11 cellular contexts compared by ENCODE assay signal in genomic region chr15:39935241-39935640, GRCh38. TPM values are rescaled to one million over a fixed set of nuclear protein-coding genes. Genes with fewer than 3 reads are reported as not detected.
DNase-seq lines count a peak whose midpoint lies in the region; ATAC-seq, FAIRE-seq and TF ChIP-seq lines count a peak whose summit lies in the region.
"Had no signal": no experiment of that assay in that cellular context is flagged by ENCODE, and none has a peak within 500 bp of the region (broad histone marks: within the 10 kb centered on the region; RNA-seq: fewer than 3 reads in every experiment).

No MANE protein-coding gene starts in this region.

- peaks cover 9% of the 10 kb centered on the region for H3K4me1 ChIP-seq in H9 (ENCODE audit: insufficient read depth, low read length)
- peaks cover 36% of the 10 kb centered on the region for H3K4me1 ChIP-seq in adipocyte (ENCODE audit: control insufficient read depth, insufficient read depth, low read length)
- H3K4me1 ChIP-seq in mesenchymal stem cell (ENCODE audit: control insufficient read depth, insufficient read depth, low read depth, low read length) = peaks cover 10% of the 10 kb centered on the region
- peaks cover 9 to 17% (median 14%) of the 10 kb centered on the region in 3 donors for H3K4me1 ChIP-seq in pancreas
- H3K4me1 ChIP-seq in vagina = peaks cover 49% of the 10 kb centered on the region

- no peak overlapping the region for H3T11ph ChIP-seq in H9 (ENCODE audit: low read length)

- DNase-seq in AG04449 (ENCODE audit: low read depth, low spot score) (no peak), H9 (no peak), adipocyte (ENCODE audit: low read depth) (no peak), mesenchymal stem cell (no peak), GM13976 (ENCODE audit: low spot score) (no peak), pancreas (no peak), vagina (ENCODE audit: extremely low spot score in 2 of 2) (no peak)
- no peak for DNase-seq in NK-92 treated with Interleukin-12 subunit alpha and Interleukin-12 subunit beta, amount 100 ng/mL, for 24 hours (lab: John Stamatoyannopoulos, UW)
- DNase-seq: DMS153, NCI-H748 treated with DMSO at 0.1 percent for 48 hours had no signal

- H3K36me3 ChIP-seq in adipocyte (ENCODE audit: control insufficient read depth, insufficient read depth, low read length, severe bottlenecking) (peaks cover 1% of the 10 kb centered on the region), mesenchymal stem cell (ENCODE audit: control insufficient read depth in 1 of 2, insufficient read depth in 2 of 2, low read depth in 1 of 2, low read length in 2 of 2) (peaks cover 3 to 14% of the 10 kb centered on the region in 2 experiments), pancreas (no peaks in the 10 kb centered on the region), vagina (peaks cover 0 to 5% of the 10 kb centered on the region in 2 donors)

- no peak overlapping the region for H2BK5ac ChIP-seq in H9 (ENCODE audit: insufficient read length, low read length)
- H2BK5ac ChIP-seq in mesenchymal stem cell (ENCODE audit: low read depth, low read length, poor library complexity, severe bottlenecking) = no peak overlapping the region

- POLR2A ChIA-PET in AG04449 (lab: Yijun Ruan, JAX) = interaction anchor here (2.4 kb wide), 1 partner anchor 15 kb away, joined by 15 read pairs; the partner anchor contains the start of gene GPR176

- H2AK5ac ChIP-seq in H9 (ENCODE audit: insufficient read length, low read length) = no peak overlapping the region
- H2AK5ac ChIP-seq in mesenchymal stem cell (ENCODE audit: low read length, severe bottlenecking) = no peak overlapping the region

- H2BK20ac ChIP-seq in H9 (ENCODE audit: low read depth, low read length, poor library complexity, severe bottlenecking) = no peak overlapping the region

- in situ Hi-C loops in GM13976 (cut with MboI; ENCODE audit: low sequenced_read_pairs, unreplicated experiment) = no loop called here

- H3K4ac ChIP-seq in H9 (ENCODE audit: low read depth, low read length) (no peak overlapping the region), mesenchymal stem cell (ENCODE audit: low read depth in 1 of 2, low read length in 2 of 2) (no peak overlapping the region)

- H2BK120ac ChIP-seq in H9 (ENCODE audit: low read depth, low read length, poor library complexity, severe bottlenecking) (no peak overlapping the region), mesenchymal stem cell (ENCODE audit: low read depth, low read length) (no peak overlapping the region)

- no CpG with 5 or more reads among the region's 4 CpGs for whole genome bisulfite sequencing in H9 (ENCODE audit: extremely low coverage, insufficient read length, low lambda C conversion rate)
- WGBS in mesenchymal stem cell = 91% methylated on average over 4 of the region's 4 CpGs
- 80 to 85% methylated on average over 4 of the region's 4 CpGs for WGBS in pancreas, 2 donors

- H3K27me3 ChIP-seq in H9 (ENCODE audit: insufficient read depth, low read length) (no peaks in the 10 kb centered on the region), adipocyte (replicated peaks; ENCODE audit: control insufficient read depth, insufficient read depth, low read length) (no peaks in the 10 kb centered on the region), mesenchymal stem cell (ENCODE audit: control insufficient read depth in 1 of 2, insufficient read depth in 1 of 2, low read length in 2 of 2) (no peaks in the 10 kb centered on the region), pancreas (no peaks in the 10 kb centered on the region), vagina (no peaks in the 10 kb centered on the region)

- H3K23ac ChIP-seq in H9 (ENCODE audit: insufficient read length, low read depth, low read length) (no peak overlapping the region), mesenchymal stem cell (ENCODE audit: low read length in 2 of 2) (no peak overlapping the region)

- no peak overlapping the region for H3K14ac ChIP-seq in H9 (ENCODE audit: insufficient read depth, low read length)
- no peak overlapping the region for H3K14ac ChIP-seq in mesenchymal stem cell (ENCODE audit: low read length in 2 of 2)

- H3K4me3 Mint-ChIP-seq in H9 = peak overlapping the region; percentile 85 to 93

- no peaks in the 10 kb centered on the region for H4K20me1 ChIP-seq in H9 (ENCODE audit: control insufficient read depth, insufficient read depth, insufficient read length)

- H3K9me3 ChIP-seq in H9 (ENCODE audit: control insufficient read depth, low read depth, low read length) (no peaks in the 10 kb centered on the region), adipocyte (ENCODE audit: control insufficient read depth, low read length) (no peaks in the 10 kb centered on the region), mesenchymal stem cell (ENCODE audit: control insufficient read depth, low read length) (no peaks in the 10 kb centered on the region), pancreas (no peaks in the 10 kb centered on the region), vagina (no peaks in the 10 kb centered on the region)

- intact Hi-C loops in pancreas (cut with DNase I) = no loop called here
- intact Hi-C loops in vagina (cut with DNase I) = no loop called here

- H3K36me3 Mint-ChIP-seq in H9 (ENCODE audit: insufficient read depth in 1 of 3, low read depth in 3 of 3) = peaks cover 18 to 32% (median 29%) of the 10 kb centered on the region in 3 experiments; a peak in 6 of 7 replicates

- peaks cover 44 to 50% of the 10 kb centered on the region in 2 experiments for H3K4me1 Mint-ChIP-seq in H9

- peak overlapping the region; percentile 77 for H3K9ac ChIP-seq in H9 (ENCODE audit: extremely low read depth, insufficient read length, low read length)
- no peak overlapping the region for H3K9ac ChIP-seq in adipocyte (ENCODE audit: low read length)
- peak overlapping the region; percentile 92 for H3K9ac ChIP-seq in mesenchymal stem cell (ENCODE audit: low read length)

- H2AFZ ChIP-seq in H9 (ENCODE audit: low read length) = no peak overlapping the region
- no peak overlapping the region for H2AFZ ChIP-seq in mesenchymal stem cell (ENCODE audit: low read depth, low read length)

- H3K9me3 Mint-ChIP-seq in H9 = no peaks in the 10 kb centered on the region

- H3K4me2 ChIP-seq in H9 (ENCODE audit: insufficient read depth, insufficient read length, low read length) = peak overlapping the region; percentile 89
- peak overlapping the region; percentile 59 for H3K4me2 ChIP-seq in mesenchymal stem cell (ENCODE audit: low read length, poor library complexity, severe bottlenecking)

- no peak overlapping the region for H4K8ac ChIP-seq in H9 (replicated peaks; ENCODE audit: insufficient read length, low read depth, low read length)
- peak overlapping the region; percentile 7 for H4K8ac ChIP-seq in mesenchymal stem cell (ENCODE audit: low read length)

- no peak overlapping the region for H4K91ac ChIP-seq in H9 (ENCODE audit: insufficient read length, low read depth, low read length)
- H4K91ac ChIP-seq in mesenchymal stem cell (ENCODE audit: low read length) = no peak overlapping the region

- peaks cover 12% of the 10 kb centered on the region; the same call in 1 of the 2 replicates for H3K79me2 ChIP-seq in H9 (ENCODE audit: insufficient read depth, low read length)

- H3K27ac ChIP-seq in H9 (ENCODE audit: insufficient read length, low read depth, low read length) = no peak overlapping the region
- peak overlapping the region; percentile 42 for H3K27ac ChIP-seq in mesenchymal stem cell (ENCODE audit: low read length, poor library complexity, severe bottlenecking)
- no peak overlapping the region for H3K27ac ChIP-seq in pancreas
- H3K27ac ChIP-seq in vagina = no peak overlapping the region

- H3K23me2 ChIP-seq in H9 (ENCODE audit: insufficient read length, low read depth, low read length, poor library complexity, severe bottlenecking) = peaks cover 8% of the 10 kb centered on the region

- H3K18ac ChIP-seq in H9 (ENCODE audit: insufficient read length, low read depth, low read length) = no peak overlapping the region
- H3K18ac ChIP-seq in mesenchymal stem cell (ENCODE audit: low read depth in 1 of 2, low read length in 2 of 2) = no peak overlapping the region

- H3K79me1 ChIP-seq in H9 (ENCODE audit: insufficient read depth, low read depth, low read length, poor library complexity, severe bottlenecking) (peaks cover 6% of the 10 kb centered on the region), mesenchymal stem cell (replicated peaks; ENCODE audit: low read length, poor library complexity, severe bottlenecking) (peaks cover 2% of the 10 kb centered on the region)

- no peaks in the 10 kb centered on the region for H3K27me3 Mint-ChIP-seq in H9 (ENCODE audit: low read depth)

- H3K27ac Mint-ChIP-seq in H9 = peak overlapping the region in 2 of 3 experiments; percentile 0 to 84; a peak in 2 of 7 replicates

- H2BK12ac ChIP-seq in H9 (ENCODE audit: insufficient read length, low read depth, low read length) (no peak overlapping the region), mesenchymal stem cell (ENCODE audit: low read length in 2 of 2) (no peak overlapping the region)

- FAIRE-seq in pancreas (lab: Jason Lieb, UNC) = no peak
- FAIRE-seq: bronchial epithelial cell had no signal

- TF ChIP-seq CTCF in AG04449 (IDR thresholded peaks at IDR 0.05; ENCODE audit: insufficient read depth, low read length, missing control alignments) (no peak), H9 (conservative IDR thresholded peaks at IDR 0.05) (no peak), GM13976 (IDR thresholded peaks at IDR 0.05; ENCODE audit: borderline replicate concordance, control extremely low read depth, extremely low read depth, insufficient read depth, missing control alignments) (no peak), pancreas (IDR thresholded peaks at IDR 0.05) (no peak), vagina (IDR thresholded peaks at IDR 0.05) (no peak)

- H4K5ac ChIP-seq in H9 (ENCODE audit: insufficient read length, low read depth, low read length) = no peak overlapping the region

- TF ChIP-seq POLR2A in vagina (IDR thresholded peaks at IDR 0.05) = no peak

- H3K56ac ChIP-seq in H9 (ENCODE audit: insufficient read length, low read depth, low read length) = no peak overlapping the region

- H2BK15ac ChIP-seq in H9 (ENCODE audit: low read depth, low read length) = no peak overlapping the region
- no peak overlapping the region for H2BK15ac ChIP-seq in mesenchymal stem cell (ENCODE audit: low read depth, poor library complexity, severe bottlenecking)

- CTCF ChIA-PET in AG04449 (lab: Yijun Ruan, JAX) = interaction anchor here (1.0 to 1.7 kb wide), 4 partner anchors 10 to 178 kb away, joined by 3 to 7 read pairs (median 4); partner anchors contain the start of gene GPR176

- H3K4me3 ChIP-seq in AG04449 (ENCODE audit: low read depth, low read length) (peak overlapping the region; percentile 75), adipocyte (ENCODE audit: low read length) (peak overlapping the region; percentile 92), mesenchymal stem cell (ENCODE audit: insufficient read depth in 1 of 2, low read depth in 1 of 2, low read length in 2 of 2) (peak overlapping the region in 1 of 2 experiments; percentile 84), pancreas (no peak overlapping the region), vagina (peak overlapping the region in 1 of 2 donors; percentile 63)

- ATAC-seq in pancreas = no peak

RNA-seq across cellular contexts. Expression of gene EIF2AK4, which starts 1.3 kb away (rescaled TPM):
- total RNA-seq in H9 (2021) (92.5 and 94.7 TPM in 2 replicates), pancreas (10 to 100 TPM in 5 of 6 donors, 1 to 10 TPM in 1; 9.9 to 19.7 (median 11.7) TPM), vagina (36.8 TPM)
- 81.9 TPM for polyA plus RNA-seq in mesenchymal stem cell (2013, experiment 1 of 2)
- polyA plus RNA-seq in mesenchymal stem cell (2013, experiment 2 of 2) = 82.4 TPM
- 10 to 100 TPM; 23.2 to 31.1 TPM for polyA plus RNA-seq in pancreas

RNA-seq across cellular contexts. Expression of gene GPR176, which starts 15.2 kb away (rescaled TPM):
- 132 TPM in 2 replicates for total RNA-seq in H9 (2021)
- 13.3 TPM for polyA plus RNA-seq in mesenchymal stem cell (2013, experiment 1 of 2)
- 13.8 TPM for polyA plus RNA-seq in mesenchymal stem cell (2013, experiment 2 of 2)
- total RNA-seq in pancreas = 1 to 10 TPM in 2 of 6 donors, under 1 TPM in 4; 0.16 to 6.8 (median 0.60) TPM
- polyA plus RNA-seq in pancreas = 1 to 10 TPM; 1.0 to 1.1 TPM
- total RNA-seq in vagina = 5.4 TPM

Comparison
In these comparisons a context has a peak if more than half of its experiments do, and no peak if none do; other contexts are left out.
1. H3K4me3 ChIP-seq: peak in AG04449 (single experiment) and adipocyte (single experiment); none in pancreas (0 of 4).
2. RNA of gene GPR176, which starts 15.2 kb away (total RNA-seq): 132 TPM in H9; 5.4 TPM in vagina (single experiment) and 0.16 to 6.8 TPM in pancreas; every median in the first group is over 10 times any median in the second.